In genomic region chr3:24830230-24831152, GRCh38 we compare ENCODE assay signal across 8 cellular contexts.
A peak's percentile ranks its signal among the peaks of the same experiment; 100 is the strongest.
DNase-seq lines count a peak whose midpoint lies in the region; ATAC-seq and TF ChIP-seq lines count a peak whose summit lies in the region.

No MANE protein-coding gene starts in this region.

- peak; percentile 29 for ATAC-seq in upper lobe of right lung

- peak overlapping the region; percentile 43 to 44 for H3K4me3 ChIP-seq in mucosa of rectum (ENCODE audit: low read length in 2 of 2)
- peak overlapping the region; percentile 54 for H3K4me3 ChIP-seq in upper lobe of right lung

- H3K4me1 Mint-ChIP-seq in endothelial cell (ENCODE audit: unreplicated experiment), result peaks cover 9% of the 10 kb centered on the region

- intact Hi-C loops in upper lobe of right lung (cut with DNase I), result no loop called here

- no peaks in the 10 kb centered on the region for H3K9me3 ChIP-seq in mucosa of rectum (ENCODE audit: control insufficient read depth in 2 of 2, low read length in 2 of 2)
- H3K9me3 ChIP-seq in upper lobe of right lung, result no peaks in the 10 kb centered on the region

- no peaks in the 10 kb centered on the region for H3K36me3 ChIP-seq in mucosa of rectum (ENCODE audit: control insufficient read depth in 2 of 2, insufficient read depth in 2 of 2, low read length in 2 of 2)
- H3K36me3 ChIP-seq in upper lobe of right lung, result no peaks in the 10 kb centered on the region

- H3K27me3 ChIP-seq in mucosa of rectum (ENCODE audit: control insufficient read depth in 2 of 2, insufficient read depth in 2 of 2, low read length in 2 of 2) (peaks cover 7 to 11% of the 10 kb centered on the region in 2 donors), upper lobe of right lung (peaks cover 31% of the 10 kb centered on the region)

- peaks cover 17% of the 10 kb centered on the region for H3K27me3 Mint-ChIP-seq in endothelial cell (ENCODE audit: unreplicated experiment)

- no peak overlapping the region for H3K9ac ChIP-seq in mucosa of rectum (ENCODE audit: low read depth in 1 of 2, low read length in 2 of 2)

- H3K4me1 ChIP-seq in mucosa of rectum (ENCODE audit: control insufficient read depth in 2 of 2, insufficient read depth in 2 of 2, low read length in 2 of 2), result peaks cover 3 to 5% of the 10 kb centered on the region in 2 donors
- H3K4me1 ChIP-seq in upper lobe of right lung, result no peaks in the 10 kb centered on the region

- H3K4me3 Mint-ChIP-seq in endothelial cell (ENCODE audit: unreplicated experiment), result peak overlapping the region; percentile 87

- TF ChIP-seq CTCF in endothelial cell (IDR thresholded peaks at IDR 0.05; ENCODE audit: unreplicated experiment), result no peak
- TF ChIP-seq CTCF in upper lobe of right lung (IDR thresholded peaks at IDR 0.05), result no peak

- no peaks in the 10 kb centered on the region for H3K9me3 Mint-ChIP-seq in endothelial cell (ENCODE audit: unreplicated experiment)

- H3K27ac ChIP-seq in mucosa of rectum (ENCODE audit: low read depth in 2 of 2, low read length in 2 of 2), result no peak overlapping the region
- no peak overlapping the region for H3K27ac ChIP-seq in upper lobe of right lung

- DNase-seq in NCI-H82 (lab: John Stamatoyannopoulos, UW) (peak; percentile 10), NCI-H82 treated with DMSO at 0.1 percent for 48 hours (lab: John Stamatoyannopoulos, UW; ENCODE audit: unreplicated experiment) (no peak), endothelial cell (ENCODE audit: low spot score) (peak; percentile 15), upper lobe of right lung (peak; percentile 62), activated T-cell treated with anti-CD3 and anti-CD28 coated beads for 4 hours (no peak), NCI-H774 (lab: John Stamatoyannopoulos, UW) (no peak)
- no peak for DNase-seq in stimulated activated CD4-positive, alpha-beta T cell treated with anti-CD3 and anti-CD28 coated beads, Interleukin-4, amount 100 ng/mL, for 1 hour

- H3K36me3 Mint-ChIP-seq in endothelial cell (ENCODE audit: low read depth, unreplicated experiment), result no peaks in the 10 kb centered on the region

- no peak overlapping the region for H3K27ac Mint-ChIP-seq in endothelial cell (ENCODE audit: unreplicated experiment)

Comparison
In these comparisons a context has a peak if more than half of its experiments do, and no peak if none do; other contexts are left out.
1. DNase-seq: peak in NCI-H82 (single experiment), endothelial cell (single experiment) and upper lobe of right lung (single experiment); none in NCI-H82 treated with DMSO at 0.1 percent for 48 hours (single experiment), activated T-cell treated with anti-CD3 and anti-CD28 coated beads for 4 hours (single experiment), NCI-H774 (single experiment) and stimulated activated CD4-positive, alpha-beta T cell treated with anti-CD3 and anti-CD28 coated beads, Interleukin-4, amount 100 ng/mL, for 1 hour (single experiment).